ENCODE assay signal across 20 cellular contexts in the genomic region with DNA sequence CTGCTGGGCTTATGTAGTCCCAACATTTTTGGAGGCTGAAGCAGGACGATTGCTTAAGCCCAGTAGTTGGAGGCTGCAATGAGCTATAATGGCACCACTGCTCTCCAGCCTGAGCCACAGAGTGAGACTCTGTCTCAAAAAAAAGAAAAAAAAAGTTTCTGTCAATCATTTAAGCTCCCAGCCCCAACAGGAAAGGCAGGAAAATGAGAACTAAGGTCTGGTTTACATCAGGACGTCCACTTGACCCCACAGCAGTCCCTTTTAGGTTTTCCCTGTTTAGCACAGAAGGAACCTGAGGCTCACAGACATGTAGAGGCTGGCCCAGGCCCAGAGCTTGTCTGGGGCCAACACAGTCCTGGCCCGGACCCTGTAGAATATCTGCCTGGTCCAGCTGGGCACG. TPM values are rescaled to one million over a fixed set of nuclear protein-coding genes. Genes with fewer than 3 reads are reported as not detected.
DNase-seq lines count a peak whose midpoint lies in the region; ATAC-seq, FAIRE-seq and TF ChIP-seq lines count a peak whose summit lies in the region.
"Had no signal": no experiment of that assay in that cellular context is flagged by ENCODE, and none has a peak within 500 bp of the region (broad histone marks: within the 10 kb centered on the region; RNA-seq: fewer than 3 reads in every experiment).

No MANE protein-coding gene starts in this region.

- H2BK15ac ChIP-seq in mesenchymal stem cell (ENCODE audit: low read depth, poor library complexity, severe bottlenecking) = peak overlapping the region; percentile 16

- 37% methylated on average over 4 of the region's 4 CpGs for WGBS in mammary epithelial cell (ENCODE audit: low coverage, missing lambda C conversion rate)
- 10% methylated on average over 2 of the region's 4 CpGs for whole genome bisulfite sequencing in K562 (ENCODE audit: insufficient coverage, low coverage, missing lambda C conversion rate)
- 30% methylated on average over 4 of the region's 4 CpGs for WGBS in mesenchymal stem cell

- no peak for TF ChIP-seq POLR2A in breast epithelium (IDR thresholded peaks at IDR 0.05)
- no peak for TF ChIP-seq POLR2A in K562 (conservative IDR thresholded peaks at IDR 0.05)

- TF ChIP-seq EP300 in K562 (IDR thresholded peaks at IDR 0.05; ENCODE audit: low read length) = no peak

- POLR2A ChIA-PET in K562 (lab: Yijun Ruan, JAX) = interaction anchor here (0.6 kb wide), 1 partner anchor 139 kb away, joined by 4 read pairs; no protein-coding TSS in a partner anchor

- peak overlapping the region in 1 of 2 experiments; percentile 76 for H2BK12ac ChIP-seq in mesenchymal stem cell (ENCODE audit: low read length in 2 of 2)

- no peak overlapping the region for H2AK5ac ChIP-seq in mesenchymal stem cell (ENCODE audit: low read length, severe bottlenecking)

- no peak overlapping the region for H3K27ac ChIP-seq in mammary epithelial cell (ENCODE audit: insufficient read depth, low read depth, low read length)
- H3K27ac ChIP-seq in breast epithelium = no peak overlapping the region
- H3K27ac ChIP-seq in K562 (ENCODE audit: extremely low read depth, low read depth, low read length) = no peak overlapping the region
- no peak overlapping the region for H3K27ac ChIP-seq in mesenchymal stem cell (ENCODE audit: low read length, poor library complexity, severe bottlenecking)
- H3K27ac ChIP-seq: PC-9, SJCRH30 had no signal

- in situ Hi-C loops in mammary epithelial cell (cut with MboI; ENCODE audit: low sequenced_read_pairs in 2 of 2) (no loop called here), KBM-7 (cut with MboI; ENCODE audit: low pct_unique_long_range_greater_than_20kb, low sequenced_read_pairs) (no loop called here), K562 (cut with MboI) (no loop called here)

- H3K79me1 ChIP-seq in mesenchymal stem cell (replicated peaks; ENCODE audit: low read length, poor library complexity, severe bottlenecking) = no peaks in the 10 kb centered on the region

- H3K4me1 ChIP-seq in mammary epithelial cell (ENCODE audit: insufficient read depth, low read length) (peaks cover 15% of the 10 kb centered on the region), breast epithelium (no peaks in the 10 kb centered on the region), K562 (replicated peaks in 1 of 2; ENCODE audit: control insufficient read depth in 2 of 2, insufficient read depth in 2 of 2, low read length in 2 of 2) (peaks cover 12 to 15% of the 10 kb centered on the region in 2 experiments; a peak in 4 of 5 replicates), mesenchymal stem cell (ENCODE audit: control insufficient read depth, insufficient read depth, low read depth, low read length) (peaks cover 4% of the 10 kb centered on the region)
- H3K4me1 ChIP-seq: SJCRH30 had no signal

- peak overlapping the region; percentile 23 for H4K8ac ChIP-seq in mesenchymal stem cell (ENCODE audit: low read length)

- no peak for TF ChIP-seq CTCF in mammary epithelial cell (conservative IDR thresholded peaks at IDR 0.05 in 1 of 2, IDR thresholded peaks at IDR 0.05 in 1 of 2; ENCODE audit: extremely low read depth in 1 of 2, insufficient read depth in 1 of 2, low read depth in 1 of 2, low read length in 2 of 2)
- TF ChIP-seq CTCF in breast epithelium (IDR thresholded peaks at IDR 0.05) = no peak
- no peak for TF ChIP-seq CTCF in K562 (IDR thresholded peaks at IDR 0.05 in 2 of 3, conservative IDR thresholded peaks at IDR 0.05 in 1 of 3; ENCODE audit: insufficient read depth in 2 of 3, low read depth in 1 of 3, low read length in 3 of 3)

- no peak for ATAC-seq in K562

- DNase-seq in mammary epithelial cell (no peak), breast epithelium (ENCODE audit: low spot score in 2 of 2) (no peak), KBM-7 (peak; percentile 40), K562 (ENCODE audit: extremely low read depth in 1 of 4, low spot score in 3 of 4) (no peak), mesenchymal stem cell (peak; percentile 26), NCI-H1436 (lab: John Stamatoyannopoulos, UW) (no peak), NCI-H187 (lab: John Stamatoyannopoulos, UW) (no peak), SK-N-DZ (ENCODE audit: low spot score) (no peak)
- DNase-seq: 8988T, DMS 273 treated with DMSO at 0.1 percent for 48 hours, DND-41, H9, MG63, NCI-H1930, NCI-H345, NCI-H524 treated with DMSO at 0.1 percent for 48 hours, PC-9, SJCRH30 had no signal

- H4K20me1 ChIP-seq in mammary epithelial cell (ENCODE audit: insufficient read depth, low read length) (no peaks in the 10 kb centered on the region), K562 (replicated peaks; ENCODE audit: control insufficient read depth, insufficient read depth, low read length) (no peaks in the 10 kb centered on the region)

- TF ChIP-seq RAD21 in K562 (CRISPR knock-in tag; conservative IDR thresholded peaks at IDR 0.05 in 1 of 2, IDR thresholded peaks at IDR 0.05 in 1 of 2) = no peak

- H3K4me2 ChIP-seq in mammary epithelial cell (ENCODE audit: insufficient read depth, low read depth, low read length) = no peak overlapping the region
- H3K4me2 ChIP-seq in K562 (ENCODE audit: insufficient read depth, low read length) = no peak overlapping the region
- H3K4me2 ChIP-seq in mesenchymal stem cell (ENCODE audit: low read length, poor library complexity, severe bottlenecking) = no peak overlapping the region
- H3K4me2 ChIP-seq: PC-9 had no signal

- H2AFZ ChIP-seq in mammary epithelial cell (ENCODE audit: low read depth, low read length) (peak overlapping the region; percentile 58), K562 (ENCODE audit: low read depth, low read length) (0 out of 2 replicates have a peak overlapping the region, but pooled peaks have one; percentile 23), mesenchymal stem cell (ENCODE audit: low read depth, low read length) (no peak overlapping the region)
- H2AFZ ChIP-seq: PC-9 had no signal

- no peak overlapping the region for H3K14ac ChIP-seq in mesenchymal stem cell (ENCODE audit: low read length in 2 of 2)

- FAIRE-seq in K562 (lab: Jason Lieb, UNC) = no peak
- FAIRE-seq: G401.6 had no signal

- peak overlapping the region in 1 of 2 experiments; percentile 77 for H3K18ac ChIP-seq in mesenchymal stem cell (ENCODE audit: low read depth in 1 of 2, low read length in 2 of 2)

- no peak overlapping the region for H4K91ac ChIP-seq in mesenchymal stem cell (ENCODE audit: low read length)

- H3K36me3 ChIP-seq in mammary epithelial cell (ENCODE audit: insufficient read depth, low read length) (no peaks in the 10 kb centered on the region), breast epithelium (no peaks in the 10 kb centered on the region), K562 (ENCODE audit: control insufficient read depth, insufficient read depth, low read length) (no peaks in the 10 kb centered on the region), mesenchymal stem cell (ENCODE audit: control insufficient read depth in 1 of 2, insufficient read depth in 2 of 2, low read depth in 1 of 2, low read length in 2 of 2) (no peaks in the 10 kb centered on the region)
- H3K36me3 ChIP-seq: MG63, SJCRH30 had no signal

- no peaks in the 10 kb centered on the region for H3K9me1 ChIP-seq in K562 (ENCODE audit: control insufficient read depth, insufficient read depth, low read length)

- no peaks in the 10 kb centered on the region for H3K79me2 ChIP-seq in mammary epithelial cell (ENCODE audit: insufficient read depth, low read length)
- no peaks in the 10 kb centered on the region for H3K79me2 ChIP-seq in K562 (ENCODE audit: control insufficient read depth, insufficient read depth, low read length)

- peak overlapping the region; percentile 44 for H2BK120ac ChIP-seq in mesenchymal stem cell (ENCODE audit: low read depth, low read length)

- intact Hi-C loops in mammary epithelial cell (cut with micrococcal nuclease) = no loop called here
- intact Hi-C loops in breast epithelium (cut with DNase I; ENCODE audit: low total_unique reads) = no loop called here
- intact Hi-C loops in K562 (cut with micrococcal nuclease) = no loop called here

- CTCF ChIA-PET in mammary epithelial cell (lab: Charles Lee; ENCODE audit: low non-redundant PET) = no interaction called here
- CTCF ChIA-PET in K562 (lab: Yijun Ruan, JAX; ENCODE audit: low intra/inter-chr PET ratio) = no interaction called here

- dilution Hi-C loops in mammary epithelial cell (cut with HindIII; ENCODE audit: low sequenced_read_pairs) = no loop called here

- BruUV-seq in mammary epithelial cell (replicated peaks; lab: Mats Ljungman, UMichigan) (no TSS peak), K562 (replicated peaks; lab: Mats Ljungman, UMichigan) (no TSS peak)

- H3K27me3 ChIP-seq in mammary epithelial cell (ENCODE audit: insufficient read depth, low read length) = no peaks in the 10 kb centered on the region
- H3K27me3 ChIP-seq in breast epithelium = no peaks in the 10 kb centered on the region
- no peaks in the 10 kb centered on the region for H3K27me3 ChIP-seq in K562 (ENCODE audit: control insufficient read depth in 2 of 2, insufficient read depth in 2 of 2, low read length in 2 of 2)
- no peaks in the 10 kb centered on the region for H3K27me3 ChIP-seq in mesenchymal stem cell (ENCODE audit: control insufficient read depth in 1 of 2, insufficient read depth in 1 of 2, low read length in 2 of 2)
- H3K27me3 ChIP-seq: MG63, SJCRH30 had no signal

- H3K4me3 ChIP-seq in mammary epithelial cell (replicated peaks in 1 of 3; ENCODE audit: insufficient read depth in 1 of 3, low read depth in 2 of 3, low read length in 3 of 3) (no peak overlapping the region), breast epithelium (no peak overlapping the region), K562 (no peak overlapping the region), mesenchymal stem cell (ENCODE audit: insufficient read depth in 1 of 2, low read depth in 1 of 2, low read length in 2 of 2) (no peak overlapping the region)
- H3K4me3 ChIP-seq: MG63, PC-9, SJCRH30 had no signal

- H3K23ac ChIP-seq in mesenchymal stem cell (ENCODE audit: low read length in 2 of 2) = no peak overlapping the region

- H3K9me3 ChIP-seq in mammary epithelial cell (replicated peaks; ENCODE audit: insufficient read depth, low read length) (peaks cover 8% of the 10 kb centered on the region), breast epithelium (peaks cover 5 to 11% of the 10 kb centered on the region in 2 donors), K562 (replicated peaks; ENCODE audit: control insufficient read depth, insufficient read depth, low read depth, low read length) (no peaks in the 10 kb centered on the region), mesenchymal stem cell (ENCODE audit: control insufficient read depth, low read length) (peaks cover 6% of the 10 kb centered on the region)
- H3K9me3 ChIP-seq: MG63 had no signal

- H3K4ac ChIP-seq in mesenchymal stem cell (ENCODE audit: low read depth in 1 of 2, low read length in 2 of 2) = peak overlapping the region in 1 of 2 experiments; percentile 70

- H3K9ac ChIP-seq in mammary epithelial cell (ENCODE audit: insufficient read depth, low read length) (no peak overlapping the region), K562 (ENCODE audit: insufficient read depth in 1 of 2, low read depth in 2 of 2, low read length in 2 of 2) (no peak overlapping the region), mesenchymal stem cell (ENCODE audit: low read length) (no peak overlapping the region)

- no peak overlapping the region for H2BK5ac ChIP-seq in mesenchymal stem cell (ENCODE audit: low read depth, low read length, poor library complexity, severe bottlenecking)

RNA-seq across cellular contexts. Expression of a gene that starts 9.2 kb away (rescaled TPM):
- total RNA-seq in mammary epithelial cell (10 to 100 TPM in 1 of 2 donors, 1 to 10 TPM in 1; 3.6 to 12.0 TPM), breast epithelium (1 to 10 TPM; 4.6 to 6.4 (median 5.2) TPM), K562 (2014; rRNA removed) (0.14 and 0.29 TPM in 2 replicates), K562 (2014; rRNA removed; fragmentation: Illumina TruSeq; extraction: Trizol) (0.22 and 0.25 TPM in 2 replicates), K562 (2015; rRNA removed; fragmentation: Illumina TruSeq; extraction: Trizol) (0.19 and 0.43 TPM in 2 replicates), K562 (2021) (0.16 and 0.29 TPM in 2 replicates)
- polyA plus RNA-seq in mammary epithelial cell (3.3 TPM), K562 (2011; rRNA removed) (0.85 and 1.7 TPM in 2 replicates), K562 (2014; fragmentation: Illumina TruSeq; extraction: Trizol) (0.26 and 0.36 TPM in 2 replicates), K562 (2014; fragmentation: Nextera tagmentation; extraction: Ambion mirVana) (under 1 TPM; 0.06 to 0.08 TPM), K562 (2014; rRNA removed) (0.17 and 0.76 TPM in 2 replicates)
- 5.2 TPM for polyA minus RNA-seq in mammary epithelial cell
- total RNA-seq in K562 (2011; cell fraction: chromatin; rRNA removed; ENCODE audit: low replicate concordance) = 0.49 and 0.81 TPM in 2 replicates
- total RNA-seq in K562 (2011; cell fraction: nucleolus; rRNA removed) = 0.33 and 0.66 TPM in 2 replicates
- 0.37 TPM in 1 of 2 replicates, not detected in the other for total RNA-seq in K562 (2011; cell fraction: nucleoplasm; rRNA removed)
- 0.94 and 2.0 TPM in 2 replicates for polyA plus RNA-seq in K562 (2011; cell fraction: cytosol; rRNA removed)
- 0.64 and 1.2 TPM in 2 replicates for polyA plus RNA-seq in K562 (2011; cell fraction: nucleus; rRNA removed)
- polyA plus RNA-seq in K562 (2012) = 0.43 and 2.2 TPM in 2 replicates
- polyA minus RNA-seq in K562 (2011; rRNA and poly(A)+ RNA removed) = 0.63 and 1.1 TPM in 2 replicates
- polyA minus RNA-seq in K562 (2011; cell fraction: cytosol; rRNA and poly(A)+ RNA removed) = not detected in 2 replicates
- 0.27 and 0.44 TPM in 2 replicates for polyA minus RNA-seq in K562 (2011; cell fraction: nucleus; rRNA and poly(A)+ RNA removed)
- polyA plus RNA-seq in mesenchymal stem cell (2013, experiment 1 of 2) = 12.6 TPM
- 12.2 TPM for polyA plus RNA-seq in mesenchymal stem cell (2013, experiment 2 of 2)
- polyA plus RNA-seq in SK-N-DZ (2014; cell fraction: cytosol; rRNA removed) = 11.9 and 15.2 TPM in 2 replicates
- 5.1 and 6.4 TPM in 2 replicates for polyA plus RNA-seq in SK-N-DZ (2014; cell fraction: nucleus; rRNA removed)

RNA-seq across cellular contexts. Expression of a gene that starts 12.2 kb away (rescaled TPM):
- total RNA-seq in mammary epithelial cell (1 to 10 TPM; 2.0 to 3.7 TPM), breast epithelium (10 to 100 TPM in 2 of 3 donors, not detected in 1; 22.6 to 25.0 TPM), K562 (2014; rRNA removed) (0.18 and 0.69 TPM in 2 replicates), K562 (2014; rRNA removed; fragmentation: Illumina TruSeq; extraction: Trizol) (0.15 and 0.19 TPM in 2 replicates), K562 (2015; rRNA removed; fragmentation: Illumina TruSeq; extraction: Trizol) (not detected in 2 replicates), K562 (2021) (0.20 and 0.22 TPM in 2 replicates)
- polyA plus RNA-seq in mammary epithelial cell (2.6 TPM), K562 (2011; rRNA removed) (0.08 and 0.34 TPM in 2 replicates), K562 (2014; fragmentation: Illumina TruSeq; extraction: Trizol) (not detected in 2 replicates), K562 (2014; fragmentation: Nextera tagmentation; extraction: Ambion mirVana) (not detected), K562 (2014; rRNA removed) (0.23 and 0.28 TPM in 2 replicates)
- polyA minus RNA-seq in mammary epithelial cell = 4.9 TPM
- total RNA-seq in K562 (2011; cell fraction: chromatin; rRNA removed; ENCODE audit: low replicate concordance) = not detected in 2 replicates
- total RNA-seq in K562 (2011; cell fraction: nucleolus; rRNA removed) = 0.33 TPM in 1 of 2 replicates, not detected in the other
- total RNA-seq in K562 (2011; cell fraction: nucleoplasm; rRNA removed) = not detected in 2 replicates
- 0.58 and 0.78 TPM in 2 replicates for polyA plus RNA-seq in K562 (2011; cell fraction: cytosol; rRNA removed)
- polyA plus RNA-seq in K562 (2011; cell fraction: nucleus; rRNA removed) = 0.41 TPM in 1 of 2 replicates, not detected in the other
- 0.10 and 0.18 TPM in 2 replicates for polyA plus RNA-seq in K562 (2012)
- not detected in 2 replicates for polyA minus RNA-seq in K562 (2011; rRNA and poly(A)+ RNA removed)
- not detected in 2 replicates for polyA minus RNA-seq in K562 (2011; cell fraction: cytosol; rRNA and poly(A)+ RNA removed)
- polyA minus RNA-seq in K562 (2011; cell fraction: nucleus; rRNA and poly(A)+ RNA removed) = not detected in 2 replicates
- polyA plus RNA-seq in mesenchymal stem cell (2013, experiment 1 of 2) = 0.08 TPM
- polyA plus RNA-seq in mesenchymal stem cell (2013, experiment 2 of 2) = 0.05 TPM
- polyA plus RNA-seq in SK-N-DZ (2014; cell fraction: cytosol; rRNA removed) = not detected in 2 replicates
- polyA plus RNA-seq in SK-N-DZ (2014; cell fraction: nucleus; rRNA removed) = not detected in 2 replicates
- polyA plus RNA-seq: AG04450 had no signal

RNA-seq across cellular contexts. Expression of a gene that starts 44.8 kb away (rescaled TPM):
- 10 to 100 TPM; 17.5 to 18.7 TPM for total RNA-seq in mammary epithelial cell
- 19.9 TPM for polyA plus RNA-seq in mammary epithelial cell
- 11.4 TPM for polyA minus RNA-seq in mammary epithelial cell
- total RNA-seq in breast epithelium = 10 to 100 TPM; 18.6 to 31.1 (median 26.2) TPM
- total RNA-seq in K562 (2011; cell fraction: chromatin; rRNA removed; ENCODE audit: low replicate concordance) = 25.0 and 49.3 TPM in 2 replicates
- 30.9 and 31.7 TPM in 2 replicates for total RNA-seq in K562 (2011; cell fraction: nucleolus; rRNA removed)
- total RNA-seq in K562 (2011; cell fraction: nucleoplasm; rRNA removed) = 31.2 and 31.8 TPM in 2 replicates
- total RNA-seq in K562 (2014; rRNA removed) = 23.7 and 28.4 TPM in 2 replicates
- total RNA-seq in K562 (2014; rRNA removed; fragmentation: Illumina TruSeq; extraction: Trizol) = 8.1 and 9.6 TPM in 2 replicates
- total RNA-seq in K562 (2015; rRNA removed; fragmentation: Illumina TruSeq; extraction: Trizol) = 11.7 and 12.4 TPM in 2 replicates
- total RNA-seq in K562 (2021) = 26.3 and 27.8 TPM in 2 replicates
- polyA plus RNA-seq in K562 (2011; rRNA removed) = 13.9 and 14.0 TPM in 2 replicates
- 17.7 and 40.8 TPM in 2 replicates for polyA plus RNA-seq in K562 (2011; cell fraction: cytosol; rRNA removed)
- polyA plus RNA-seq in K562 (2011; cell fraction: nucleus; rRNA removed) = 13.2 and 14.3 TPM in 2 replicates
- polyA plus RNA-seq in K562 (2012) = 12.8 and 15.3 TPM in 2 replicates
- polyA plus RNA-seq in K562 (2014; fragmentation: Illumina TruSeq; extraction: Trizol) = 15.0 TPM in 2 replicates
- polyA plus RNA-seq in K562 (2014; fragmentation: Nextera tagmentation; extraction: Ambion mirVana) = 1 to 10 TPM; 3.3 to 4.6 TPM
- polyA plus RNA-seq in K562 (2014; rRNA removed) = 25.3 and 27.7 TPM in 2 replicates
- polyA minus RNA-seq in K562 (2011; rRNA and poly(A)+ RNA removed) = 15.7 and 17.6 TPM in 2 replicates
- 9.4 and 11.2 TPM in 2 replicates for polyA minus RNA-seq in K562 (2011; cell fraction: cytosol; rRNA and poly(A)+ RNA removed)
- polyA minus RNA-seq in K562 (2011; cell fraction: nucleus; rRNA and poly(A)+ RNA removed) = 8.2 and 15.8 TPM in 2 replicates
- polyA plus RNA-seq in mesenchymal stem cell (2013, experiment 1 of 2) = 11.0 TPM
- polyA plus RNA-seq in mesenchymal stem cell (2013, experiment 2 of 2) = 10.6 TPM
- polyA plus RNA-seq in SK-N-DZ (2014; cell fraction: cytosol; rRNA removed) = 31.7 and 44.0 TPM in 2 replicates
- 22.3 and 24.3 TPM in 2 replicates for polyA plus RNA-seq in SK-N-DZ (2014; cell fraction: nucleus; rRNA removed)

RNA-seq across cellular contexts. Expression of a gene that starts 53.0 kb away (rescaled TPM):
- total RNA-seq in mammary epithelial cell (100 to 1,000 TPM; 267 to 360 TPM), breast epithelium (100 to 1,000 TPM; 250 to 468 (median 284) TPM), K562 (2014; rRNA removed) (108 and 141 TPM in 2 replicates), K562 (2014; rRNA removed; fragmentation: Illumina TruSeq; extraction: Trizol) (6.0 and 7.2 TPM in 2 replicates), K562 (2015; rRNA removed; fragmentation: Illumina TruSeq; extraction: Trizol) (25.3 and 29.2 TPM in 2 replicates), K562 (2021) (81.7 and 82.4 TPM in 2 replicates)
- polyA plus RNA-seq in mammary epithelial cell (270 TPM), K562 (2011; rRNA removed) (29.0 and 49.9 TPM in 2 replicates), K562 (2014; fragmentation: Illumina TruSeq; extraction: Trizol) (11.5 and 38.8 TPM in 2 replicates), K562 (2014; fragmentation: Nextera tagmentation; extraction: Ambion mirVana) (10 to 100 TPM in 1 of 2 experiments, 1 to 10 TPM in 1; 4.9 to 18.0 TPM), K562 (2014; rRNA removed) (126 and 139 TPM in 2 replicates)
- 50.0 TPM for polyA minus RNA-seq in mammary epithelial cell
- 4.2 and 18.3 TPM in 2 replicates for total RNA-seq in K562 (2011; cell fraction: chromatin; rRNA removed; ENCODE audit: low replicate concordance)
- 30.4 and 33.7 TPM in 2 replicates for total RNA-seq in K562 (2011; cell fraction: nucleolus; rRNA removed)
- 12.2 and 13.5 TPM in 2 replicates for total RNA-seq in K562 (2011; cell fraction: nucleoplasm; rRNA removed)
- 81.9 and 251 TPM in 2 replicates for polyA plus RNA-seq in K562 (2011; cell fraction: cytosol; rRNA removed)
- polyA plus RNA-seq in K562 (2011; cell fraction: nucleus; rRNA removed) = 42.5 and 50.8 TPM in 2 replicates
- polyA plus RNA-seq in K562 (2012) = 45.5 and 82.4 TPM in 2 replicates
- 2.7 and 3.9 TPM in 2 replicates for polyA minus RNA-seq in K562 (2011; rRNA and poly(A)+ RNA removed)
- 15.2 and 30.7 TPM in 2 replicates for polyA minus RNA-seq in K562 (2011; cell fraction: cytosol; rRNA and poly(A)+ RNA removed)
- 7.3 and 7.7 TPM in 2 replicates for polyA minus RNA-seq in K562 (2011; cell fraction: nucleus; rRNA and poly(A)+ RNA removed)
- 245 TPM for polyA plus RNA-seq in mesenchymal stem cell (2013, experiment 1 of 2)
- 258 TPM for polyA plus RNA-seq in mesenchymal stem cell (2013, experiment 2 of 2)
- polyA plus RNA-seq in SK-N-DZ (2014; cell fraction: cytosol; rRNA removed) = 5.8 and 11.7 TPM in 2 replicates
- 4.1 and 13.1 TPM in 2 replicates for polyA plus RNA-seq in SK-N-DZ (2014; cell fraction: nucleus; rRNA removed)

Comparison
In these comparisons a context has a peak if more than half of its experiments do, and no peak if none do; other contexts are left out.
1. DNase-seq: peak in KBM-7 (single experiment) and mesenchymal stem cell (single experiment); none in mammary epithelial cell (single experiment), breast epithelium (0 of 2), K562 (0 of 4), NCI-H1436 (single experiment), NCI-H187 (0 of 2) and SK-N-DZ (single experiment).